In the genomic region with DNA sequence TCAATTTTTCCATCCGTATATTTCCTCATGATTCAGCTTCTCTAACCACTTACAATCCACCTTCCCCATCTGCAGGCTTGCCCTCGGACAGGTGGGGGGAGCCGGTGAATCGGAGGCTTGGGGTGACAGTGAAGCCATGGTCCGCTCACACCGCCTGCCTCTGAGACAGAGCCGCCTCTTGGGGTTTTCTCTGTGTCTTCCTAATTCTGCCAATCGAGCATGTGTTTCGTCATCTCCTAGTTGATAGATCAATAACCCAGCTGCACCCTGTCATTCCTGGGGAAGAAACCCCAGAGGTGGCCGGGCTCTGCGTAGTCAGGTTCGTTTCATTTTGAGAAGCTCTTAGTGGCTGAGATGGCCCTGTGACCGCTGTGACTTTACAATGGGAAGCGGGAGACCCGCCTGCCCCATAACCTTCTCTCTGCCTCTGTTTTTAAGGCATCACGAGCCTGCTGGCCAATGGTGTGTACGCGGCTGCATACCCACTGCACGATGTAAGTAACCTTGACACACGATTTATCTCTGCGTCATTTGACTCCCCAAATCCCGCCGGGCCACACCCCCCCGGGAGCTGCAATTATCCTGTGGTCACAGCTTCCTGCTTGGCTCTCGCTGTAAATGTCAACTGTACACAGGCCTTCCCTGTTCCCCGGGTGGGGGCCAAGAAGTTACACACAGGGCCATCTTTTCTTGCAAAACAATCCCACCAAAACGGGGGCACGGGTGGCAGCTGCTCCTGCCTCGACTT, we compare ENCODE assay signal across 10 cellular contexts. TPM values are rescaled to one million over a fixed set of nuclear protein-coding genes. Genes with fewer than 3 reads are reported as not detected.
DNase-seq lines count a peak whose midpoint lies in the region; ATAC-seq and TF ChIP-seq lines count a peak whose summit lies in the region.
"Had no signal": no experiment of that assay in that cellular context is flagged by ENCODE, and none has a peak within 500 bp of the region (broad histone marks: within the 10 kb centered on the region; RNA-seq: fewer than 3 reads in every experiment).

No MANE protein-coding gene starts in this region.

- peaks cover 0 to 11% (median 0%) of the 10 kb centered on the region in 4 donors for H3K36me3 ChIP-seq in liver (ENCODE audit: control insufficient read depth in 4 of 4, insufficient read depth in 3 of 4, low read depth in 1 of 4, low read length in 3 of 4)
- H3K36me3 ChIP-seq: upper lobe of left lung had no signal

- H3K4me1 ChIP-seq in liver (ENCODE audit: control insufficient read depth in 4 of 4, insufficient read depth in 4 of 4, low read length in 3 of 4), result peaks cover 3 to 19% (median 4%) of the 10 kb centered on the region in 4 donors

- no peak for ATAC-seq in HG02610 (IDR thresholded peaks at IDR 0.05; ENCODE audit: unreplicated experiment)

- no peak overlapping the region for H3K9ac ChIP-seq in liver (ENCODE audit: low read depth in 1 of 2, low read length in 2 of 2)

- TF ChIP-seq RAD21 in liver (IDR thresholded peaks at IDR 0.05), result no peak

- peak; percentile 55 for DNase-seq in AG09309 (ENCODE audit: low read depth)
- peak; percentile 51 for DNase-seq in HuH-7 (ENCODE audit: low spot score)
- peak; percentile 7 for DNase-seq in amniotic stem cell (lab: John Stamatoyannopoulos, UW)
- DNase-seq in stimulated activated CD4-positive, alpha-beta T cell treated with anti-CD3 and anti-CD28 coated beads, Interleukin-4, amount 100 ng/mL, for 1 hour, result no peak
- no peak for DNase-seq in NK-92 (lab: John Stamatoyannopoulos, UW; ENCODE audit: unreplicated experiment)
- DNase-seq in NCI-H187 treated with DMSO at 0.1 percent for 48 hours (lab: John Stamatoyannopoulos, UW), result no peak

- peak overlapping the region; percentile 38 to 40 for H3K27ac ChIP-seq in liver (ENCODE audit: low read depth in 1 of 2, low read length in 2 of 2)
- H3K27ac ChIP-seq: upper lobe of left lung had no signal

- no peaks in the 10 kb centered on the region for H3K9me3 ChIP-seq in liver (ENCODE audit: control insufficient read depth in 4 of 4, low read length in 3 of 4)
- H3K9me3 ChIP-seq: upper lobe of left lung had no signal

- TF ChIP-seq CTCF in AG09309 (IDR thresholded peaks at IDR 0.05; ENCODE audit: control insufficient read depth, insufficient read depth, low read depth, low read length, missing control alignments) (no peak), liver (IDR thresholded peaks at IDR 0.05; ENCODE audit: low read depth, low read length, missing input control) (no peak)

- no peaks in the 10 kb centered on the region for H3K27me3 ChIP-seq in liver (ENCODE audit: control insufficient read depth in 4 of 4, insufficient read depth in 4 of 4, low read length in 3 of 4)
- H3K27me3 ChIP-seq: upper lobe of left lung had no signal

- 61% methylated on average over 29 of the region's 29 CpGs for WGBS in liver

- H3K4me3 ChIP-seq in AG09309 (ENCODE audit: control insufficient read depth, low read depth, low read length) (no peak overlapping the region), liver (ENCODE audit: low read depth in 1 of 3, low read length in 3 of 3) (no peak overlapping the region)

TF ChIP-seq in liver, 16 proteins besides CTCF, POLR2A, EP300 and RAD21:
- TF ChIP-seq RXRA (IDR thresholded peaks at IDR 0.05) (no peak), REST (IDR thresholded peaks at IDR 0.05) (no peak), YY1 (IDR thresholded peaks at IDR 0.05) (no peak), SP1 (IDR thresholded peaks at IDR 0.05) (no peak), TAF1 (conservative IDR thresholded peaks at IDR 0.05) (no peak), NR2F2 (IDR thresholded peaks at IDR 0.05) (no peak), FOXA2 (IDR thresholded peaks at IDR 0.05) (no peak), ZBTB33 (IDR thresholded peaks at IDR 0.05) (no peak)
TF ChIP-seq in liver: peak in this region for 0.

RNA-seq across cellular contexts. Expression of gene ANO1, which starts 33.3 kb away (rescaled TPM):
- 10 to 100 TPM in 1 of 2 donors, 1 to 10 TPM in 1; 7.8 to 64.8 TPM for total RNA-seq in liver
- polyA plus RNA-seq in liver, result 10 to 100 TPM; 26.8 to 37.7 TPM
- total RNA-seq: mononuclear cell had no signal

Comparison
In these comparisons a context has a peak if more than half of its experiments do, and no peak if none do; other contexts are left out.
1. DNase-seq: peak in AG09309 (single experiment), HuH-7 (single experiment) and amniotic stem cell (single experiment); none in stimulated activated CD4-positive, alpha-beta T cell treated with anti-CD3 and anti-CD28 coated beads, Interleukin-4, amount 100 ng/mL, for 1 hour (single experiment), NK-92 (single experiment) and NCI-H187 treated with DMSO at 0.1 percent for 48 hours (single experiment).